ENCODE assay signal across 8 cellular contexts in the genomic region with DNA sequence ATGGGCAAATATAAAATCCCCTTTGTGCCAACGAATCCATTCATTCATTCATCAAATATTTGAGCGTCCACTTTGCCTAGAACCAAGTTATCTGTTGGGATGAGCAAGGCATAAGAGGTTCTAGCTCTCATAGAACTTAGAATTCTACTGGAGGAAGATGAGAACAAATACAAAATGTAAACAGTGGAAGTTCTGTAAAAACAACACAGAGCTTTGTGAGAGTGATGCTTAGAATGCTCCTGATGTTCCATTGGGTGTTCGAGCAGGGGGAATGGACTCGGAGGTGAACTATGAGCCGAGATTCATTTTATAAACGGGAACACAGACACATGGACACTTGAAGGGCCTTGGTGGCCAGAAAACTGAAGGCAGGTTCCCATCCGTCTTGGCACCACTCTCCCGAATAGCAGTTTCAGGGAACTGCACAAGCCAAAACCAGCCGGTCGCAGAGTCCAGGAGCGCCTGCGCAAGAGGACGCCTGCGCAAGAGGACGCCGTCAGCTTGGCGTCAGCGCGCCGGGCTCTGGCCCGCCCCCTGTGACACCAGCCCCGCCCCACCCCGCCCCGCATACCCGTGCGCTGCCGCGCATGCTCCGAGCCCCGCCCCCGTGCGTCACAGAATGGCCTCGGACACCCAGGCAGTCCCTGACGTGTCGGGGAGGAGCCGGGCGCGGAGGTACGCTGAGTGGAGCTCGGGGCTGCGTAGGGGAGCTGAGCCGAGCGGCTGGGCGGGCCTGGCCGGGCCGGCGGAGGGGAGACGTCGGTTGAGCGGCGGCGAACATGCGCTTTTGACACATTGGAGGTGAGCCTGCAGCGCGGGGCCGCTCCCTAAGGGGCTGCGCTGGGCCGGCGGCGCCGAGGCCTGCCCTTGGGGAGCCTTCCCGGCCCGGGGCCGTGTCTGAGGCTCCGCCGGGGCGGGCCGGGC. TPM values are rescaled to one million over a fixed set of nuclear protein-coding genes. Genes with fewer than 3 reads are reported as not detected.
DNase-seq lines count a peak whose midpoint lies in the region; ATAC-seq and TF ChIP-seq lines count a peak whose summit lies in the region.

A gene with protein sequence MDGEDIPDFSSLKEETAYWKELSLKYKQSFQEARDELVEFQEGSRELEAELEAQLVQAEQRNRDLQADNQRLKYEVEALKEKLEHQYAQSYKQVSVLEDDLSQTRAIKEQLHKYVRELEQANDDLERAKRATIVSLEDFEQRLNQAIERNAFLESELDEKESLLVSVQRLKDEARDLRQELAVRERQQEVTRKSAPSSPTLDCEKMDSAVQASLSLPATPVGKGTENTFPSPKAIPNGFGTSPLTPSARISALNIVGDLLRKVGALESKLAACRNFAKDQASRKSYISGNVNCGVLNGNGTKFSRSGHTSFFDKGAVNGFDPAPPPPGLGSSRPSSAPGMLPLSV (plus strand): TSS at position 640 of the 924 bp plus-strand sequence. CDS start 8,388 bp downstream, outside the sequence.

- H3K9me2 ChIP-seq in PC-3 (replicated peaks; ENCODE audit: low read length): no peaks in the 10 kb centered on the region

- H3K79me2 ChIP-seq in PC-3 (ENCODE audit: low read length): peaks cover 47% of the 10 kb centered on the region

- DNase-seq in DMS153 treated with DMSO at 0.1 percent for 48 hours (lab: John Stamatoyannopoulos, UW; ENCODE audit: unreplicated experiment): peak; percentile 30
- DNase-seq in Jurkat, Clone E6-1 (ENCODE audit: low read depth, low spot score): peak; percentile 93
- DNase-seq in PC-3: peak; percentile 94
- peak; percentile 99 for DNase-seq in activated T-cell treated with anti-CD3 and anti-CD28 coated beads for 48 hours (ENCODE audit: low read depth)
- peak; percentile 85 for DNase-seq in epithelial cell of prostate (ENCODE audit: low read depth, low spot score)
- DNase-seq in mucosa of descending colon: peak; percentile 99 to 100 (median 99)
- peak; percentile 98 to 99 for DNase-seq in stimulated activated CD8-positive, alpha-beta memory T cell treated with anti-CD3 and anti-CD28 coated beads, Interleukin-4, amount 100 ng/mL, for 1 hour (ENCODE audit: low read depth in 2 of 2, low spot score in 1 of 2)

- peaks cover 20% of the 10 kb centered on the region for H4K20me1 ChIP-seq in PC-3 (ENCODE audit: low read length)

- intact Hi-C loops in PC-3 (cut with micrococcal nuclease): loop anchor here (1.0 kb wide), 1 partner anchor 52 kb away; a partner anchor contains a TSS
- intact Hi-C loops in mucosa of descending colon (cut with DNase I, micrococcal nuclease): no loop called here

- H2AFZ ChIP-seq in PC-3 (ENCODE audit: low read length): peak within 1 kb of the TSS; percentile 79

- no peaks in the 10 kb centered on the region for H3F3A ChIP-seq in PC-3 (ENCODE audit: low read length, unreplicated experiment)

- H3K4me1 ChIP-seq in PC-3 (ENCODE audit: insufficient read depth, low read length) (no peaks in the 10 kb centered on the region; the same call in 1 of the 2 replicates), mucosa of descending colon (ENCODE audit: low read depth) (peaks cover 14% of the 10 kb centered on the region)

- no peaks in the 10 kb centered on the region for H3K9me3 ChIP-seq in PC-3 (ENCODE audit: low read length)
- H3K9me3 ChIP-seq in mucosa of descending colon: no peaks in the 10 kb centered on the region

- peak within 1 kb of the TSS; percentile 97 for H3K9ac ChIP-seq in PC-3 (ENCODE audit: low read length)

- no peak for TF ChIP-seq CTCF in PC-3 (conservative IDR thresholded peaks at IDR 0.05; ENCODE audit: low read depth, low read length)
- TF ChIP-seq CTCF in mucosa of descending colon (IDR thresholded peaks at IDR 0.05): no peak

- H3K36me3 ChIP-seq in PC-3 (ENCODE audit: low read depth, low read length): peaks cover 5% of the 10 kb centered on the region
- H3K36me3 ChIP-seq in mucosa of descending colon (ENCODE audit: low read depth): no peaks in the 10 kb centered on the region

- H3K4me2 ChIP-seq in PC-3 (ENCODE audit: low read length): peak within 1 kb of the TSS; percentile 97

- POLR2A ChIA-PET in PC-3 (lab: Charles Lee; ENCODE audit: unreplicated experiment): interaction anchor here (0.5 to 0.6 kb wide), 3 partner anchors 9 to 218 kb away, joined by 3 to 10 read pairs (median 10); no protein-coding TSS in a partner anchor

- no peaks in the 10 kb centered on the region for H3K27me3 ChIP-seq in PC-3 (ENCODE audit: low read length)

- CTCF ChIA-PET in PC-3 (lab: Charles Lee): interaction anchor here (1.2 kb wide), 2 partner anchors 25 to 52 kb away, joined by 6 to 12 read pairs; no protein-coding TSS in a partner anchor

- peak within 1 kb of the TSS; percentile 78 for H3K27ac ChIP-seq in PC-3 (ENCODE audit: low read length)
- H3K27ac ChIP-seq in epithelial cell of prostate: peak within 1 kb of the TSS; percentile 94

- peak within 1 kb of the TSS; percentile 89 for H3K4me3 ChIP-seq in Jurkat, Clone E6-1 (ENCODE audit: low read length)
- H3K4me3 ChIP-seq in PC-3 (ENCODE audit: low read length) (peak within 1 kb of the TSS; percentile 91), mucosa of descending colon (peak within 1 kb of the TSS; percentile 86)

- TSS peak; percentile 99 for BruUV-seq in PC-3 (replicated peaks; lab: Mats Ljungman, UMichigan)

- peak; percentile 93 for ATAC-seq in GM21717 (IDR thresholded peaks at IDR 0.05; ENCODE audit: unreplicated experiment)
- ATAC-seq in PC-3: peak; percentile 98
- ATAC-seq in mucosa of descending colon: peak; percentile 97

RNA-seq across cellular contexts. Expression of the gene that starts here (rescaled TPM):
- 40.9 TPM for polyA plus RNA-seq in Jurkat, Clone E6-1 (2012; ENCODE audit: insufficient read depth, insufficient read length)
- 32.7 and 46.7 TPM in 2 replicates for total RNA-seq in PC-3 (2014; rRNA removed)
- 10 to 100 TPM; 57.5 to 80.5 (median 63.6) TPM for total RNA-seq in mucosa of descending colon

Comparison
In these comparisons a context has a peak if more than half of its experiments do, and no peak if none do; other contexts are left out.
1. Peak in every context shown above with its lines: DNase-seq, ATAC-seq, H3K4me3 ChIP-seq and H3K27ac ChIP-seq.
2. DNase-seq: peak in every context shown above with its lines; median percentile 99 in activated T-cell treated with anti-CD3 and anti-CD28 coated beads for 48 hours; 99 in mucosa of descending colon; 98 in stimulated activated CD8-positive, alpha-beta memory T cell treated with anti-CD3 and anti-CD28 coated beads, Interleukin-4, amount 100 ng/mL, for 1 hour; 94 in PC-3; 93 in Jurkat, Clone E6-1; 85 in epithelial cell of prostate; 30 in DMS153 treated with DMSO at 0.1 percent for 48 hours.